ENCODE assay signal across 8 cellular contexts in genomic region chr4:177441803-177442622, GRCh38. TPM values are rescaled to one million over a fixed set of nuclear protein-coding genes. Genes with fewer than 3 reads are reported as not detected.
A peak's percentile ranks its signal among the peaks of the same experiment; 100 is the strongest.
DNase-seq lines count a peak whose midpoint lies in the region; ATAC-seq and TF ChIP-seq lines count a peak whose summit lies in the region.

AGA (minus strand) TSS chr4:177442437; CDS start chr4:177442375, 62 bp downstream.

- no peak for TF ChIP-seq CTCF in coronary artery (IDR thresholded peaks at IDR 0.05)

- ATAC-seq in HG03432 (IDR thresholded peaks at IDR 0.05; ENCODE audit: unreplicated experiment) (peak; percentile 92), left colon (peak; percentile 95)

- intact Hi-C loops in activated CD4-positive, alpha-beta T cell treated with anti-CD3 and anti-CD28 coated beads, Interleukin-2, amount 10 ng/mL, durations not matched to agents 24 days and 14 days (cut with micrococcal nuclease): loop anchor here (1.0 to 10.0 kb wide), 5 partner anchors 39 to 1247 kb away; partner anchors contain the start of genes NEIL3, SPATA4 and SPCS3
- intact Hi-C loops in left colon (cut with DNase I, micrococcal nuclease): no loop called here

- peak within 1 kb of the TSS; percentile 86 for H3K4me3 ChIP-seq in coronary artery

- DNase-seq in Ammon's horn (ENCODE audit: low spot score) (peak; percentile 96), NCI-H526 (lab: John Stamatoyannopoulos, UW) (peak; percentile 68 to 88), coronary artery (ENCODE audit: low spot score) (peak; percentile 97), left colon (peak; percentile 98)
- peak; percentile 98 for DNase-seq in activated CD4-positive, alpha-beta T cell treated with anti-CD3 and anti-CD28 coated beads, Interleukin-2, amount 10 ng/mL, durations not matched to agents 24 days and 14 days
- DNase-seq in stimulated activated CD4-positive, alpha-beta T cell treated with anti-CD3 and anti-CD28 coated beads, Interleukin-1b, Interleukin-23, amount 100 ng/mL, for 48 hours: peak; percentile 96

- peak within 1 kb of the TSS; percentile 95 to 97 for H3K27ac ChIP-seq in coronary artery

- peak within 1 kb of the TSS; percentile 95 for H3K4me3 Mint-ChIP-seq in activated CD4-positive, alpha-beta T cell treated with anti-CD3 and anti-CD28 coated beads, Interleukin-2, amount 10 ng/mL, durations not matched to agents 24 days and 14 days

- no peaks in the 10 kb centered on the region for H3K9me3 Mint-ChIP-seq in activated CD4-positive, alpha-beta T cell treated with anti-CD3 and anti-CD28 coated beads, Interleukin-2, amount 10 ng/mL, durations not matched to agents 24 days and 14 days

- H3K27ac Mint-ChIP-seq in activated CD4-positive, alpha-beta T cell treated with anti-CD3 and anti-CD28 coated beads, Interleukin-2, amount 10 ng/mL, durations not matched to agents 24 days and 14 days: peak within 1 kb of the TSS; percentile 97

- H3K27me3 Mint-ChIP-seq in activated CD4-positive, alpha-beta T cell treated with anti-CD3 and anti-CD28 coated beads, Interleukin-2, amount 10 ng/mL, durations not matched to agents 24 days and 14 days: no peaks in the 10 kb centered on the region

- peak; percentile 92 for TF ChIP-seq POLR2A in GM19099 (IDR thresholded peaks at IDR 0.05; ENCODE audit: extremely low read depth, insufficient read length, low read depth)

- H3K36me3 Mint-ChIP-seq in activated CD4-positive, alpha-beta T cell treated with anti-CD3 and anti-CD28 coated beads, Interleukin-2, amount 10 ng/mL, durations not matched to agents 24 days and 14 days (ENCODE audit: low read depth): peaks cover 18% of the 10 kb centered on the region

- peaks cover 27% of the 10 kb centered on the region for H3K4me1 Mint-ChIP-seq in activated CD4-positive, alpha-beta T cell treated with anti-CD3 and anti-CD28 coated beads, Interleukin-2, amount 10 ng/mL, durations not matched to agents 24 days and 14 days

RNA-seq across cellular contexts. Expression of gene AGA, which starts in this region (rescaled TPM):
- 15.1 and 15.6 TPM in 2 replicates for total RNA-seq in activated CD4-positive, alpha-beta T cell treated with anti-CD3 and anti-CD28 coated beads, Interleukin-2, amount 10 ng/mL, durations not matched to agents 24 days and 14 days
- 10 to 100 TPM; 15.6 to 26.0 TPM for total RNA-seq in left colon

Comparison
In these comparisons a context has a peak if more than half of its experiments do, and no peak if none do; other contexts are left out.
1. Peak in every context shown above with its lines: DNase-seq, ATAC-seq, H3K4me3 ChIP-seq and H3K27ac ChIP-seq.